In genomic region chr14:71597955-71598659, GRCh38 we compare ENCODE assay signal across 10 cellular contexts.
DNase-seq lines count a peak whose midpoint lies in the region; ATAC-seq and TF ChIP-seq lines count a peak whose summit lies in the region.
"Had no signal": no experiment of that assay in that cellular context is flagged by ENCODE, and none has a peak within 500 bp of the region (broad histone marks: within the 10 kb centered on the region; RNA-seq: fewer than 3 reads in every experiment).

No MANE protein-coding gene starts in this region.

- H3K27ac Mint-ChIP-seq in activated naive CD4-positive, alpha-beta T cell treated with anti-CD3 and anti-CD28 coated beads, Interleukin-2, amount 50 U/mL, for 24 hours: peak overlapping the region; percentile 37
- H3K27ac Mint-ChIP-seq in stimulated activated naive B cell treated with anti-CD40 and anti-IgM and Interleukin-4, amounts not matched to agents 10 μg/mL and 1 μg/mL and 100 μg/mL, for 72 hours: peak overlapping the region; percentile 86
- H3K27ac Mint-ChIP-seq: H9 had no signal

- no peaks in the 10 kb centered on the region for H3K27me3 Mint-ChIP-seq in activated naive CD4-positive, alpha-beta T cell treated with anti-CD3 and anti-CD28 coated beads, Interleukin-2, amount 50 U/mL, for 24 hours
- H3K27me3 Mint-ChIP-seq in stimulated activated naive B cell treated with anti-CD40 and anti-IgM and Interleukin-4, amounts not matched to agents 10 μg/mL and 1 μg/mL and 100 μg/mL, for 72 hours: no peaks in the 10 kb centered on the region

- peaks cover 0 to 6% of the 10 kb centered on the region in 2 donors for H3K9me3 ChIP-seq in uterus

- no peaks in the 10 kb centered on the region for H3K4me1 ChIP-seq in uterus

- no peaks in the 10 kb centered on the region for H3K27me3 ChIP-seq in uterus

- H3K27ac ChIP-seq in uterus: no peak overlapping the region

- DNase-seq in activated naive CD4-positive, alpha-beta T cell treated with Interleukin-2 at 50 U/mL for 16 hours: no peak
- DNase-seq in SIG-M5 treated with dmso at 0.1 percent for 504 hours (lab: John Stamatoyannopoulos, UW; ENCODE audit: unreplicated experiment) (peak; percentile 72), cortex of kidney (lab: John Stamatoyannopoulos, UW) (no peak), uterus (no peak)
- no peak for DNase-seq in stimulated activated naive B cell treated with anti-CD40 and anti-IgM and Interleukin-4, amounts not matched to agents 10 μg/mL and 1 μg/mL and 100 μg/mL, for 72 hours
- DNase-seq: H9; stimulated activated CD4-positive, alpha-beta T cell treated with anti-CD3 and anti-CD28 coated beads, Interleukin-15, amount 100 ng/mL, for 24 hours had no signal

- H3K4me1 Mint-ChIP-seq in activated naive CD4-positive, alpha-beta T cell treated with anti-CD3 and anti-CD28 coated beads, Interleukin-2, amount 50 U/mL, for 24 hours: peaks cover 68% of the 10 kb centered on the region
- peaks cover 32 to 71% of the 10 kb centered on the region in 2 donors for H3K4me1 Mint-ChIP-seq in stimulated activated naive B cell treated with anti-CD40 and anti-IgM and Interleukin-4, amounts not matched to agents 10 μg/mL and 1 μg/mL and 100 μg/mL, for 72 hours

- H3K36me3 Mint-ChIP-seq in activated naive CD4-positive, alpha-beta T cell treated with anti-CD3 and anti-CD28 coated beads, Interleukin-2, amount 50 U/mL, for 24 hours: peaks cover 26% of the 10 kb centered on the region
- peaks cover 60 to 68% of the 10 kb centered on the region in 2 donors for H3K36me3 Mint-ChIP-seq in stimulated activated naive B cell treated with anti-CD40 and anti-IgM and Interleukin-4, amounts not matched to agents 10 μg/mL and 1 μg/mL and 100 μg/mL, for 72 hours

- intact Hi-C loops in uterus (cut with DNase I; ENCODE audit: low total_unique reads): no loop called here

- TF ChIP-seq POLR2A in uterus (IDR thresholded peaks at IDR 0.05): no peak

- peaks cover 26% of the 10 kb centered on the region for H3K9me3 Mint-ChIP-seq in activated naive CD4-positive, alpha-beta T cell treated with anti-CD3 and anti-CD28 coated beads, Interleukin-2, amount 50 U/mL, for 24 hours
- H3K9me3 Mint-ChIP-seq in stimulated activated naive B cell treated with anti-CD40 and anti-IgM and Interleukin-4, amounts not matched to agents 10 μg/mL and 1 μg/mL and 100 μg/mL, for 72 hours: peaks cover 12 to 18% of the 10 kb centered on the region in 2 donors

- no peaks in the 10 kb centered on the region for H3K36me3 ChIP-seq in uterus

- H3K4me3 Mint-ChIP-seq in activated naive CD4-positive, alpha-beta T cell treated with anti-CD3 and anti-CD28 coated beads, Interleukin-2, amount 50 U/mL, for 24 hours: no peak overlapping the region
- H3K4me3 Mint-ChIP-seq in stimulated activated naive B cell treated with anti-CD40 and anti-IgM and Interleukin-4, amounts not matched to agents 10 μg/mL and 1 μg/mL and 100 μg/mL, for 72 hours: peak overlapping the region in 1 of 2 donors; percentile 30
- H3K4me3 Mint-ChIP-seq: H9 had no signal

- TF ChIP-seq CTCF in uterus (IDR thresholded peaks at IDR 0.05): no peak

- H3K4me3 ChIP-seq in uterus: no peak overlapping the region

- ATAC-seq in HG03095 (IDR thresholded peaks at IDR 0.05; ENCODE audit: unreplicated experiment): peak; percentile 69
- ATAC-seq in stimulated activated naive B cell treated with anti-CD40 and anti-IgM and Interleukin-4, amounts not matched to agents 10 μg/mL and 1 μg/mL and 100 μg/mL, for 72 hours (replicated peaks): peak; percentile 98
- ATAC-seq in HG03039 (IDR thresholded peaks at IDR 0.05; ENCODE audit: unreplicated experiment): no peak
